Comparison of ENCODE assay signal across 8 cellular contexts in the genomic region with DNA sequence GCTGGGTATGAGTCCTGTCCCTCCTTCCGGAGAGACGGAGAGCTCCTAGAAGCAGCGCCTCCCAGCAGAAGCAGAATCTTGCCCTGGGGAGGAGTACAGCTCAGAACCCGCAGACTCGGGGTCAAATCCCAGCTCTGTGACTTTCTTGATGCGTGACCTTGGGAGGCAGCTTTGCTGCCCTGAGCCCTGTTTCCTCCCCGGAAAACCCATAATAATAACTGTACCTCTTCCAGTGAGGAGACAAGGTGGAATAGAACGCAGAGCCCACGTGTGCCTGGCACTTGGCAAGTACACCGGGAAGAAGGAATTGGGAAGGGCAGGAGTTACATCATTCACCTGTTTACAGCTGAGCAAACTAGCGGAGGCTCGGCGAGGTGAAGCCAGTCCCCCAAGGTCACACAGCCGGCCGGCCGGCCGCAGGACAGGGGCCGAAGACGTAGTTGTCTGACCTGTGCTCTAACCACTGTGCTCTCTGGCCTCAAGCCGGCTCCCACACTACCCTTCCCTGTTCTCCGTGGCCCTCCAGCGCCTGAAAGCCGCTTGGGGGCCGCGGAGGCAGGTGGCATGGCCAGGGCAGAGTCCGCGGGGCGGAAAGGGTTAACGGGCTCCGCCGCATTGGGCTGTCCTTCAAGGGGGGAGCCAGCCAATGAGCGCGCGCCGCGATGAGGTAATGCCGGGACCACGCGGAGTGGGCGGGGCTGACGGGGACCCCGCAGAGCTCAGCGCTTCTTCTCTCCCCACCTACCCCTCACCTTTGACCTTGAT.
A peak's percentile ranks its signal among the peaks of the same experiment; 100 is the strongest.
DNase-seq lines count a peak whose midpoint lies in the region; ATAC-seq lines count a peak whose summit lies in the region.

No MANE protein-coding gene starts in this region.

- H3K4me3 ChIP-seq in skeletal muscle tissue (ENCODE audit: low read length in 3 of 3): peak overlapping the region; percentile 82 to 92 (median 87)

- H3K36me3 ChIP-seq in skeletal muscle tissue (ENCODE audit: control insufficient read depth in 3 of 3, insufficient read depth in 3 of 3, low read length in 3 of 3): peaks cover 0 to 8% (median 8%) of the 10 kb centered on the region in 3 donors

- H3K27ac ChIP-seq in skeletal muscle tissue (ENCODE audit: low read depth, low read length): peak overlapping the region; percentile 97

- no peaks in the 10 kb centered on the region for H3K9me3 ChIP-seq in skeletal muscle tissue (ENCODE audit: control insufficient read depth in 3 of 3, low read length in 3 of 3)

- DNase-seq in 8988T (peak; percentile 96), GM19240 (ENCODE audit: insufficient read length, low spot score) (peak; percentile 53), NCI-H2196 (lab: John Stamatoyannopoulos, UW; ENCODE audit: unreplicated experiment) (peak; percentile 89), iPS-NIHi7 (ENCODE audit: extremely low spot score) (peak; percentile 96)
- peak; percentile 86 for DNase-seq in activated CD4-positive, CD25-positive, alpha-beta regulatory T cell treated with anti-CD3 and anti-CD28 coated beads, Interleukin-2, amount 50 U/mL, for 72 hours
- peak; percentile 73 for DNase-seq in central memory CD4-positive, alpha-beta T cell

- H3K27me3 ChIP-seq in skeletal muscle tissue (ENCODE audit: control insufficient read depth in 3 of 3, insufficient read depth in 3 of 3, low read length in 3 of 3): no peaks in the 10 kb centered on the region

- peaks cover 36 to 77% (median 68%) of the 10 kb centered on the region in 3 donors for H3K4me1 ChIP-seq in skeletal muscle tissue (ENCODE audit: control insufficient read depth in 3 of 3, insufficient read depth in 3 of 3, low read length in 3 of 3)

- no peak for ATAC-seq in GM18498 (IDR thresholded peaks at IDR 0.05; ENCODE audit: unreplicated experiment)

- H3K9ac ChIP-seq in skeletal muscle tissue (ENCODE audit: low read depth in 1 of 3, low read length in 3 of 3): peak overlapping the region; percentile 94 to 97 (median 95)
